14 cellular contexts compared by ENCODE assay signal in the genomic region with DNA sequence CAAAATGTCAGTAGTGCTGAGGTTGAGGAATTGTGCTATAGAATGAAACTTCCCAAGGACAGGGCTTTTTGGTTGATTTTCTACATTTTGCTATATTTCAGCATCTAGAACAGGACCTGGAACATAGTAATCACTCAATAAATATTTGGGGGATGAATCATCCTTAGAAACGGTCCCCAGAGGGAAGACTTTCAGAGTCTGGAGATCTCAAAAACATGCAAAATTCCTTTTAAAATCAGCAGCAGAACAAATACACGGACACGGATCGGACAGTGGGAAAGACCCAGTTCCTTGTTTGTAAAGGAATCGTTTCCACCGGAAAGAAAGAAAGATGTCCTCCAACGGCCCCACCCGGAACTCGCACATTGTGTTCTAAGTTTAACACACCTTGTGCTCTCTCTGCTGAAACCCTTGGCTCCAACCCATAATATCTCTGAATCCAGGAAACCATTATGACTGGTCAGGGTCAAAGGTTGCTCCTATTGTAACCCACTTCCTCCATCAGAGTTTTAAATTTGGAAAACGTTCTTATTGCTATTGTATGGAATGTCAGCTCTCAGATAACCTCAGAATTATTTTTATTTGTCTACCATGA.
DNase-seq lines count a peak whose midpoint lies in the region; ATAC-seq and TF ChIP-seq lines count a peak whose summit lies in the region.
"Had no signal": no experiment of that assay in that cellular context is flagged by ENCODE, and none has a peak within 500 bp of the region (broad histone marks: within the 10 kb centered on the region; RNA-seq: fewer than 3 reads in every experiment).

No MANE protein-coding gene starts in this region.

- peak overlapping the region in 1 of 2 donors; percentile 75 for H3K27ac ChIP-seq in lung (ENCODE audit: low read depth in 1 of 2, low read length in 1 of 2)

- no peaks in the 10 kb centered on the region for H3K4me1 ChIP-seq in lung (ENCODE audit: control insufficient read depth in 2 of 2, insufficient read depth in 2 of 2, low read length in 2 of 2)

- DNase-seq in Right ventricle myocardium inferior (ENCODE audit: missing footprints) (no peak), cardiac septum (ENCODE audit: low spot score) (no peak), lung (ENCODE audit: low spot score) (no peak), T-helper 9 cell (no peak), iPS-NIHi7 (ENCODE audit: extremely low spot score) (no peak)
- DNase-seq: activated CD8-positive, alpha-beta memory T cell treated with anti-CD3 and anti-CD28 coated beads, Interleukin-2, amount 50 U/mL, for 4 hours; kidney; MM.1S; occipital lobe; stimulated activated naive B cell treated with anti-CD40 and anti-IgM and Interleukin-4, amounts not matched to agents 10 μg/mL and 1 μg/mL and 100 μg/mL, for 72 hours had no signal

- WGBS in lung, 2 donors, result 37 to 38% methylated on average over 10 of the region's 10 CpGs

- ATAC-seq in Right ventricle myocardium inferior (peak; percentile 50), esophagus mucosa (peak; percentile 54), lung (ENCODE audit: insufficient read depth, low FRiP score) (peak; percentile 41), GM21786 (IDR thresholded peaks at IDR 0.05; ENCODE audit: unreplicated experiment) (no peak), GM21390 (IDR thresholded peaks at IDR 0.05; ENCODE audit: unreplicated experiment) (no peak)
- ATAC-seq: Panc1; stimulated activated naive B cell treated with anti-CD40 and anti-IgM and Interleukin-4, amounts not matched to agents 10 μg/mL and 1 μg/mL and 100 μg/mL, for 72 hours had no signal

- H3K36me3 ChIP-seq in lung (ENCODE audit: control insufficient read depth in 2 of 2, insufficient read depth in 2 of 2, low read length in 2 of 2), result no peaks in the 10 kb centered on the region

- H3K9me3 ChIP-seq in lung (ENCODE audit: control insufficient read depth in 2 of 2, insufficient read depth in 1 of 2, low read length in 1 of 2), result no peaks in the 10 kb centered on the region

- no peak overlapping the region for H3K4me3 ChIP-seq in lung

- no peak for TF ChIP-seq CTCF in lung (IDR thresholded peaks at IDR 0.05; ENCODE audit: control extremely low read depth, extremely low read depth)

- intact Hi-C loops in Right ventricle myocardium inferior (cut with DNase I), result loop anchor here (2.0 to 5.0 kb wide), 2 partner anchors 92 to 222 kb away; no protein-coding TSS in a partner anchor
- intact Hi-C loops in cardiac septum (cut with DNase I), result loop anchor here (2.0 to 10.0 kb wide), 3 partner anchors 62 to 156 kb away; no protein-coding TSS in a partner anchor

- H3K27me3 ChIP-seq in lung (ENCODE audit: control insufficient read depth, insufficient read depth), result no peaks in the 10 kb centered on the region

Comparison
In these comparisons a context has a peak if more than half of its experiments do, and no peak if none do; other contexts are left out.
1. ATAC-seq: peak in Right ventricle myocardium inferior (single experiment), esophagus mucosa (single experiment) and lung (single experiment); none in GM21786 (single experiment) and GM21390 (single experiment).